ENCODE assay signal across 22 cellular contexts in the genomic region with DNA sequence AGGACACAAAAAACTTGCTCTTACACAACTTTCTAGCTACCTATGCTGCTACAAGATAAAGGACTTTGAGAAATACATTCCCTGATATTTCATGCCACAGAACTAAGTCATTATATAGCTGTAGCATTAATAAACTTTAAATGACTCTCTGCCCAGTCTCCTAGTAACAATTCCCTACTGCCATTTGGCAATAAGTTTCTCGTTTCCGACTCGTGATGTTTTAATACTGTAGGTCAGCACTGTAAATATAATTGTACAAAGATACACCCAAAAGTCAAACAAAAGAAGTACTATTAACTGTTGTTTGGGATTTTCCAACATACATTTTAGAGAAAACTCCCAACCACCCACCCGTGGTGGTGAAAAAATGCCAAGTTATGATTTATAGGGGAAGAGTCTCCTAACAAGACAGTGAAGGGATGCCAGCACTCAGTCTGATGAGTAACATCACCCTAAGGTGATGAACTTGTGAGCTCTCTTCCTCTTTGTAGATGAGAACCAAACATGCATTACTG.
"Had no signal": no experiment of that assay in that cellular context is flagged by ENCODE, and none has a peak within 500 bp of the region (broad histone marks: within the 10 kb centered on the region; RNA-seq: fewer than 3 reads in every experiment).

No MANE protein-coding gene starts in this region.

- H3K27me3 ChIP-seq: esophagus squamous epithelium, heart left ventricle, neural progenitor cell, ovary, right atrium auricular region, upper lobe of right lung had no signal

- H3K27ac ChIP-seq: esophagus squamous epithelium, heart left ventricle, lower lobe of right lung, neural progenitor cell, ovary, psoas muscle, right atrium auricular region, upper lobe of right lung, WERI-Rb-1 had no signal

- H3K36me3 Mint-ChIP-seq: activated naive CD8-positive, alpha-beta T cell; naive thymus-derived CD8-positive, alpha-beta T cell had no signal

- DNase-seq: activated CD4-positive, alpha-beta T cell treated with anti-CD3 and anti-CD28 coated beads, Interleukin-2, amount 50 U/mL, for 1 hour; activated CD4-positive, CD25-positive, alpha-beta regulatory T cell treated with anti-CD3 and anti-CD28 coated beads, Interleukin-2, amount 50 U/mL, for 72 hours; activated naive CD4-positive, alpha-beta T cell; activated T-cell treated with anti-CD3 and anti-CD28 coated beads, Interleukin-2, amount 50 U/mL, for 24 hours; cerebellar nuclear complex; cortex of kidney; endodermal cell; esophagus squamous epithelium; heart left ventricle; islet precursor cell; lower lobe of right lung; naive thymus-derived CD8-positive, alpha-beta T cell; ovary; psoas muscle; stimulated activated CD4-positive, alpha-beta T cell treated with anti-CD3 and anti-CD28 coated beads, Interleukin-4, amount 100 ng/mL, for 24 hours; stimulated activated naive CD4-positive, alpha-beta T cell treated with Interleukin-2 at 50 U/mL for 16 hours; upper lobe of right lung; WERI-Rb-1 had no signal

- H3K27me3 Mint-ChIP-seq: activated naive CD8-positive, alpha-beta T cell; activated T-cell treated with anti-CD3 and anti-CD28 coated beads, Interleukin-2, amount 50 U/mL, for 24 hours; naive thymus-derived CD8-positive, alpha-beta T cell had no signal

- H3K9me3 Mint-ChIP-seq: activated T-cell treated with anti-CD3 and anti-CD28 coated beads, Interleukin-2, amount 50 U/mL, for 24 hours; activated T-helper 2 cell treated with anti-CD3 and anti-CD28 coated beads, Interferon-gamma antibody, Interleukin-2, Interleukin-4, amounts not matched to agents 10 μg/mL and 5 μg/mL and 100 μg/mL, durations not matched to agents 14 hours and 24 hours and 36 hours; endodermal cell; naive thymus-derived CD8-positive, alpha-beta T cell; neural progenitor cell had no signal

- H3K4me3 ChIP-seq: esophagus squamous epithelium, heart left ventricle, lower lobe of right lung, neural progenitor cell, ovary, psoas muscle, right atrium auricular region, upper lobe of right lung had no signal

- H3K4me1 Mint-ChIP-seq: endodermal cell; naive thymus-derived CD8-positive, alpha-beta T cell had no signal

- H3K36me3 ChIP-seq: ovary, WERI-Rb-1 had no signal

- H3K4me1 ChIP-seq: lower lobe of right lung, neural progenitor cell, psoas muscle, right atrium auricular region, upper lobe of right lung had no signal

- H3K27ac Mint-ChIP-seq: activated naive CD8-positive, alpha-beta T cell; activated T-cell treated with anti-CD3 and anti-CD28 coated beads, Interleukin-2, amount 50 U/mL, for 24 hours; activated T-helper 2 cell treated with anti-CD3 and anti-CD28 coated beads, Interferon-gamma antibody, Interleukin-2, Interleukin-4, amounts not matched to agents 10 μg/mL and 5 μg/mL and 100 μg/mL, durations not matched to agents 14 hours and 24 hours and 36 hours; endodermal cell; naive thymus-derived CD8-positive, alpha-beta T cell; neural progenitor cell had no signal

- H3K4me3 Mint-ChIP-seq: activated naive CD8-positive, alpha-beta T cell; activated T-cell treated with anti-CD3 and anti-CD28 coated beads, Interleukin-2, amount 50 U/mL, for 24 hours; endodermal cell; naive thymus-derived CD8-positive, alpha-beta T cell; neural progenitor cell had no signal

- H3K9me3 ChIP-seq: esophagus squamous epithelium, heart left ventricle, lower lobe of right lung, ovary, psoas muscle, right atrium auricular region, upper lobe of right lung had no signal
